ENCODE assay signal across 19 cellular contexts in the genomic region with DNA sequence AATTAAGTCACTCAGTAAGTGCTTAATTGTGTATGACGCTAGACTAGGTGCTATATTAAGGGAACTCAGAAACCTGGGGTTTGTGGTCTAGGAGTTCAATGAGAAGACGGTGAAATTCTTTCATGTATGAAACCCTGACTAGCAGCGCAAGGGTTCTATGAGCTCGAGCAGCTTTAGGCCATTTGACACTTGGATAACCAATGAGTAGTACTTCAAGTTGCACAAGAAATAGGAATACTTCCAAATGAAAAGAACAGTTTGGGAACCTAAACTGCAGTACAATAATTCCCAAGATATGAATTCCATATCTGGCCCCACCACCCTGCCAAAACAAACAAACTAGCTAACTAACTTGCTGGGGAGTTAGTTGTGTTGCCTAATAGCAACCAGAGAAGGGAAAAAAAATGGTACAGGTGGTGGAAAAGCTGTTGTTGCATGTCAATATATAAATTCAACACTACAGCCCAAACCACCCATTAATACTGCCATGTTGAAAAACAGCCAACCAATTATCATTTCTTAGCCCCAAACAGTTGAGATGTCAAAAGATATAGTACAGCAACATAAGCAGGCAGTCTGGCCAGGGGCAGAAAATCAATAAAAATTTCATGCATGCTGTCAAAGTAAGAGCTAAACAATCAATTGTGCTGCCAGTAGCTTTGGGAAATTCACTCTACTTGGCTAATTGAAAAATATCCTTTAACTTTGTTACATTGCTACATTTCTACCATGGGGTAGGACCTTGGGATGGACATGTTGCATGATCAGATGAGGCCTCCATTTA. TPM values are rescaled to one million over a fixed set of nuclear protein-coding genes. Genes with fewer than 3 reads are reported as not detected.
A peak's percentile ranks its signal among the peaks of the same experiment; 100 is the strongest.
DNase-seq lines count a peak whose midpoint lies in the region; ATAC-seq and TF ChIP-seq lines count a peak whose summit lies in the region.
"Had no signal": no experiment of that assay in that cellular context is flagged by ENCODE, and none has a peak within 500 bp of the region (broad histone marks: within the 10 kb centered on the region; RNA-seq: fewer than 3 reads in every experiment).

No MANE protein-coding gene starts in this region.

- no peaks in the 10 kb centered on the region for H3K79me1 ChIP-seq in IMR-90 (ENCODE audit: low read depth in 1 of 2, low read length in 2 of 2)

- no peak overlapping the region for H3K14ac ChIP-seq in IMR-90 (replicated peaks; ENCODE audit: low read depth, low read length)

- H3K4me3 ChIP-seq in left ventricle myocardium inferior (no peak overlapping the region), IMR-90 (ENCODE audit: insufficient read depth, low read depth, low read length) (no peak overlapping the region), fibroblast of the aortic adventitia (ENCODE audit: low read depth, low read length) (no peak overlapping the region), aorta (ENCODE audit: low read length in 2 of 2) (no peak overlapping the region)
- H3K4me3 ChIP-seq: BLaER1 treated with 17β-estradiol and CSF1 and Interleukin-3, amounts not matched to agents 10 nM and 100 nM; heart right ventricle had no signal

- H3K9ac ChIP-seq in IMR-90 (ENCODE audit: low read depth, low read length) = no peak overlapping the region
- H3K9ac ChIP-seq: BLaER1 treated with 17β-estradiol and CSF1 and Interleukin-3, amounts not matched to agents 10 nM and 100 nM; KMS-11 had no signal

- H3K9me3 ChIP-seq in left ventricle myocardium inferior (replicated peaks) (no peaks in the 10 kb centered on the region), IMR-90 (ENCODE audit: control insufficient read depth, insufficient read depth, low read length) (no peaks in the 10 kb centered on the region), aorta (ENCODE audit: control insufficient read depth, low read length) (no peaks in the 10 kb centered on the region)
- H3K9me3 ChIP-seq: heart right ventricle had no signal

- no peak overlapping the region for H2BK5ac ChIP-seq in IMR-90 (ENCODE audit: low read depth, low read length, poor library complexity, severe bottlenecking)

- ATAC-seq in Right ventricle myocardium superior (ENCODE audit: poor library complexity) (peak; percentile 65), IMR-90 (ENCODE audit: low read depth) (no peak), aorta (ENCODE audit: low FRiP score) (peak; percentile 41), HG03196 (IDR thresholded peaks at IDR 0.05; ENCODE audit: unreplicated experiment) (no peak), GM21619 (IDR thresholded peaks at IDR 0.05; ENCODE audit: unreplicated experiment) (no peak)
- ATAC-seq: T-helper 17 cell had no signal

- 89% methylated on average over 3 of the region's 4 CpGs; no CpG with 5 or more reads in 1 of the 2 experiments for WGBS in IMR-90 (ENCODE audit: extremely low coverage in 2 of 2, insufficient read length in 1 of 2), 2 experiments
- WGBS in aorta, 2 donors = 33 to 52% methylated on average over 4 of the region's 4 CpGs

- H3K4ac ChIP-seq in IMR-90 (ENCODE audit: low read depth, low read length) = no peak overlapping the region

- no peak overlapping the region for H3K23ac ChIP-seq in IMR-90 (ENCODE audit: low read depth, low read length)

- no peak overlapping the region for H3K4me2 ChIP-seq in IMR-90 (ENCODE audit: low read depth, low read length)
- H3K4me2 ChIP-seq: BLaER1 treated with 17β-estradiol and CSF1 and Interleukin-3, amounts not matched to agents 10 nM and 100 nM; KMS-11 had no signal

- TF ChIP-seq RAD21 in IMR-90 (IDR thresholded peaks at IDR 0.05; ENCODE audit: low read length) = no peak

- no peak overlapping the region for H2BK120ac ChIP-seq in IMR-90 (ENCODE audit: low read depth, low read length)

- H3K4me1 ChIP-seq in left ventricle myocardium inferior = no peaks in the 10 kb centered on the region
- no peaks in the 10 kb centered on the region for H3K4me1 ChIP-seq in IMR-90 (ENCODE audit: control insufficient read depth, insufficient read depth, low read length)
- no peaks in the 10 kb centered on the region for H3K4me1 ChIP-seq in aorta (ENCODE audit: control insufficient read depth in 1 of 2, insufficient read depth in 2 of 2, low read length in 2 of 2)
- H3K4me1 ChIP-seq: heart right ventricle had no signal

- in situ Hi-C loops in IMR-90 (cut with MboI; ENCODE audit: low sequenced_read_pairs) = no loop called here

- no peak overlapping the region for H4K5ac ChIP-seq in IMR-90 (ENCODE audit: low read depth, low read length)

- DNase-seq in Right ventricle myocardium superior (no peak), left ventricle myocardium inferior (no peak), IMR-90 (peak; percentile 44), fibroblast of the aortic adventitia (ENCODE audit: low read depth) (peak; percentile 88), aorta (no peak), germinal center (ENCODE audit: low spot score) (no peak)
- DNase-seq: amygdala; heart right ventricle; NCI-H1436 treated with DMSO at 0.1 percent for 48 hours; NCI-H345; SIG-M5; stimulated activated naive CD4-positive, alpha-beta T cell treated with Interleukin-2 at 50 U/mL for 16 hours; T-helper 17 cell had no signal

- no peak overlapping the region for H2AK5ac ChIP-seq in IMR-90 (ENCODE audit: low read depth, low read length)

- H3K56ac ChIP-seq in IMR-90 (ENCODE audit: extremely low read depth, insufficient read depth, low read length) = no peak overlapping the region

- H3K18ac ChIP-seq in IMR-90 (ENCODE audit: low read depth, low read length) = no peak overlapping the region

- no peak overlapping the region for H2BK20ac ChIP-seq in IMR-90 (ENCODE audit: low read depth, low read length)

- TF ChIP-seq CTCF in left ventricle myocardium inferior (IDR thresholded peaks at IDR 0.05; ENCODE audit: borderline replicate concordance) (no peak), IMR-90 (conservative IDR thresholded peaks at IDR 0.05; ENCODE audit: low read depth, low read length) (no peak), fibroblast of the aortic adventitia (IDR thresholded peaks at IDR 0.05; ENCODE audit: insufficient read depth, low read length) (no peak)

- no peaks in the 10 kb centered on the region for H4K20me1 ChIP-seq in IMR-90 (ENCODE audit: insufficient read depth, low read length)

- BruUV-seq in IMR-90 (replicated peaks; lab: Mats Ljungman, UMichigan) = no TSS peak

- H3K27ac ChIP-seq in left ventricle myocardium inferior (replicated peaks) (no peak overlapping the region), IMR-90 (ENCODE audit: insufficient read depth, low read length) (no peak overlapping the region), aorta (ENCODE audit: low read depth in 1 of 2, low read length in 2 of 2) (no peak overlapping the region)
- H3K27ac ChIP-seq: BLaER1 treated with 17β-estradiol and CSF1 and Interleukin-3, amounts not matched to agents 10 nM and 100 nM; heart right ventricle; KMS-11 had no signal

- H4K8ac ChIP-seq in IMR-90 (ENCODE audit: low read depth in 2 of 2, low read length in 2 of 2) = no peak overlapping the region

- intact Hi-C loops in Right ventricle myocardium superior (cut with DNase I) = no loop called here
- intact Hi-C loops in left ventricle myocardium inferior (cut with micrococcal nuclease) = no loop called here
- intact Hi-C loops in IMR-90 (cut with micrococcal nuclease) = no loop called here
- intact Hi-C loops in aorta (cut with DNase I) = no loop called here

- no peak overlapping the region for H4K91ac ChIP-seq in IMR-90 (ENCODE audit: insufficient read depth, low read depth, low read length)

- dilution Hi-C loops in IMR-90 (cut with HindIII; ENCODE audit: low sequenced_read_pairs, unreplicated experiment) = no loop called here

- POLR2A ChIA-PET in IMR-90 (lab: Charles Lee; ENCODE audit: unreplicated experiment) = no interaction called here

- CTCF ChIA-PET in IMR-90 (lab: Yijun Ruan, JAX) = no interaction called here

- H2AFZ ChIP-seq in IMR-90 (replicated peaks; ENCODE audit: low read length, poor library complexity) = no peak overlapping the region

- H3K27me3 ChIP-seq in left ventricle myocardium inferior (ENCODE audit: low read depth) (no peaks in the 10 kb centered on the region), IMR-90 (ENCODE audit: control insufficient read depth, insufficient read depth, low read length) (no peaks in the 10 kb centered on the region), aorta (ENCODE audit: control insufficient read depth in 1 of 2, insufficient read depth in 2 of 2, low read length in 1 of 2) (no peaks in the 10 kb centered on the region)
- H3K27me3 ChIP-seq: heart right ventricle had no signal

- no peak for TF ChIP-seq POLR2A in IMR-90 (IDR thresholded peaks at IDR 0.05; ENCODE audit: low read depth, low read length)

- no peak overlapping the region for H2BK15ac ChIP-seq in IMR-90 (ENCODE audit: low read depth, low read length)

- H3K36me3 ChIP-seq in left ventricle myocardium inferior = no peaks in the 10 kb centered on the region
- no peaks in the 10 kb centered on the region for H3K36me3 ChIP-seq in IMR-90 (ENCODE audit: control insufficient read depth, insufficient read depth, low read length)
- no peaks in the 10 kb centered on the region for H3K36me3 ChIP-seq in aorta (ENCODE audit: control insufficient read depth in 1 of 2, insufficient read depth in 2 of 2, low read length in 1 of 2)

- H2AK9ac ChIP-seq in IMR-90 (replicated peaks; ENCODE audit: low read depth, low read length, poor library complexity) = no peak overlapping the region

- no peaks in the 10 kb centered on the region for H3K9me1 ChIP-seq in IMR-90 (ENCODE audit: insufficient read depth, low read length)

TF ChIP-seq in IMR-90, 13 proteins besides CTCF, POLR2A, EP300 and RAD21 (continues in another document):
- TF ChIP-seq FOS (IDR thresholded peaks at IDR 0.05; ENCODE audit: low read depth, low read length) = no peak
- TF ChIP-seq MAZ (IDR thresholded peaks at IDR 0.05; ENCODE audit: borderline replicate concordance, low read depth, low read length) = no peak
- no peak for TF ChIP-seq CEBPB (IDR thresholded peaks at IDR 0.05; ENCODE audit: low read depth, low read length)
- TF ChIP-seq, protein P1, sequence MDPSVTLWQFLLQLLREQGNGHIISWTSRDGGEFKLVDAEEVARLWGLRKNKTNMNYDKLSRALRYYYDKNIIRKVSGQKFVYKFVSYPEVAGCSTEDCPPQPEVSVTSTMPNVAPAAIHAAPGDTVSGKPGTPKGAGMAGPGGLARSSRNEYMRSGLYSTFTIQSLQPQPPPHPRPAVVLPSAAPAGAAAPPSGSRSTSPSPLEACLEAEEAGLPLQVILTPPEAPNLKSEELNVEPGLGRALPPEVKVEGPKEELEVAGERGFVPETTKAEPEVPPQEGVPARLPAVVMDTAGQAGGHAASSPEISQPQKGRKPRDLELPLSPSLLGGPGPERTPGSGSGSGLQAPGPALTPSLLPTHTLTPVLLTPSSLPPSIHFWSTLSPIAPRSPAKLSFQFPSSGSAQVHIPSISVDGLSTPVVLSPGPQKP (IDR thresholded peaks at IDR 0.05; ENCODE audit: borderline replicate concordance, low read depth, low read length) = no peak

RNA-seq across cellular contexts. Expression of a gene that starts 54.6 kb away (rescaled TPM):
- total RNA-seq in Right ventricle myocardium superior (0.83 TPM), left ventricle myocardium inferior (0.52 TPM), IMR-90 (2012; rRNA removed) (under 0.01 TPM in 1 of 2 replicates, not detected in the other), fibroblast of the aortic adventitia (ENCODE audit: low replicate concordance) (0.45 and 2.8 TPM in 2 replicates), aorta (1 to 10 TPM in 1 of 2 donors, under 1 TPM in 1; 0.97 to 1.1 TPM)
- polyA plus RNA-seq in IMR-90 (2012; rRNA removed) (0.07 TPM in 1 of 2 replicates, not detected in the other), aorta (1 to 10 TPM; 1.6 to 2.3 TPM)
- not detected in 2 replicates for polyA plus RNA-seq in IMR-90 (2012; cell fraction: cytosol; rRNA removed)
- 0.07 TPM in 1 of 2 replicates, not detected in the other for polyA plus RNA-seq in IMR-90 (2012; cell fraction: nucleus; rRNA removed; ENCODE audit: low replicate concordance)
- total RNA-seq: A172, mesenteric fat pad had no signal

Comparison
In these comparisons a context has a peak if more than half of its experiments do, and no peak if none do; other contexts are left out.
1. ATAC-seq: peak in Right ventricle myocardium superior (single experiment) and aorta (single experiment); none in IMR-90 (single experiment), HG03196 (single experiment) and GM21619 (single experiment).
2. DNase-seq: peak in IMR-90 (single experiment) and fibroblast of the aortic adventitia (single experiment); none in Right ventricle myocardium superior (single experiment), left ventricle myocardium inferior (single experiment), aorta (0 of 2) and germinal center (single experiment).